ENCODE assay signal across 6 cellular contexts in genomic region chr2:177532567-177532966, GRCh38.
"Had no signal": no experiment of that assay in that cellular context is flagged by ENCODE, and none has a peak within 500 bp of the region (broad histone marks: within the 10 kb centered on the region; RNA-seq: fewer than 3 reads in every experiment).

No MANE protein-coding gene starts in this region.

- FAIRE-seq: GM12891, GM12892, GM18507, GM19239 had no signal

- DNase-seq: GDM1, GF-D8 had no signal
